18 cellular contexts compared by ENCODE assay signal in the genomic region with DNA sequence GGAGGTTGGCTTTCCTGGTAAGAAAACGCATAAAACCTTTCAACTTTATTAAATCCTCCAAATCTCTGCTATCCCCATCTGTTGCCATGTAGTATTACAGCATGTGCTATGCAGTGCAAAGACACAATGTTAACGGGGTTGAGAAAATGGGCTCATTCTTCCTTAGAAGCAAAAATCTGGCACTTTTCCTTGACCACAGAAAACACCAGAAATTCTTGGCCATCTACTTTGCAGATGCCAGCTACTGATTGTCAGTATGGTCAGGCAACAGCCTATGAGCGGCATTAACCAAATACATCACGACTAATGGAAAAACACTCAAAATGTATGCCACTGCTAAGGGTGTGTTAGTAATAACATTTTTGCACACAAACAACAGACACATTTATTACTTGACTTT.
DNase-seq lines count a peak whose midpoint lies in the region; ATAC-seq and TF ChIP-seq lines count a peak whose summit lies in the region.
"Had no signal": no experiment of that assay in that cellular context is flagged by ENCODE, and none has a peak within 500 bp of the region (broad histone marks: within the 10 kb centered on the region; RNA-seq: fewer than 3 reads in every experiment).

No MANE protein-coding gene starts in this region.

- in situ Hi-C loops in G401 (cut with HindIII; ENCODE audit: low sequenced_read_pairs): no loop called here

- no peaks in the 10 kb centered on the region for H3K79me1 ChIP-seq in trophoblast cell (ENCODE audit: low read length)

- H3K4me2 ChIP-seq in PC-3 (ENCODE audit: low read length) (no peak overlapping the region), trophoblast cell (ENCODE audit: low read length) (no peak overlapping the region)

- H2BK12ac ChIP-seq in trophoblast cell (ENCODE audit: low read length): no peak overlapping the region

- intact Hi-C loops in PC-3 (cut with micrococcal nuclease): no loop called here

- no peak overlapping the region for H2AK5ac ChIP-seq in trophoblast cell (ENCODE audit: low read length)

- H3K14ac ChIP-seq in trophoblast cell (ENCODE audit: low read length): no peak overlapping the region

- no peak overlapping the region for H3K23ac ChIP-seq in trophoblast cell (ENCODE audit: low read length)

- POLR2A ChIA-PET in AG04449 (lab: Yijun Ruan, JAX) (no interaction called here), PC-3 (lab: Charles Lee; ENCODE audit: unreplicated experiment) (no interaction called here)

- 0 out of 2 replicates have a peak, but pooled peaks cover 3% of the 10 kb centered on the region for H3K4me1 ChIP-seq in PC-3 (ENCODE audit: insufficient read depth, low read length)
- H3K4me1 ChIP-seq in trophoblast cell (ENCODE audit: control insufficient read depth in 1 of 2, insufficient read depth in 2 of 2, low read length in 2 of 2): no peaks in the 10 kb centered on the region

- no peak overlapping the region for H2BK5ac ChIP-seq in trophoblast cell (ENCODE audit: low read depth, low read length, poor library complexity)

- no peak for TF ChIP-seq CTCF in AG04449 (IDR thresholded peaks at IDR 0.05; ENCODE audit: insufficient read depth, low read length, missing control alignments)
- TF ChIP-seq CTCF in PC-3 (conservative IDR thresholded peaks at IDR 0.05; ENCODE audit: low read depth, low read length): no peak

- no peak overlapping the region for H4K91ac ChIP-seq in trophoblast cell (ENCODE audit: low read depth, low read length)

- H2BK120ac ChIP-seq in trophoblast cell (ENCODE audit: insufficient read depth, low read length, poor library complexity): no peak overlapping the region

- CTCF ChIA-PET in AG04449 (lab: Yijun Ruan, JAX) (no interaction called here), PC-3 (lab: Charles Lee) (no interaction called here)

- no peaks in the 10 kb centered on the region for H3K9me3 ChIP-seq in PC-3 (ENCODE audit: low read length)
- H3K9me3 ChIP-seq in trophoblast cell (ENCODE audit: insufficient read depth, low read depth, low read length): no peaks in the 10 kb centered on the region

- H3K27me3 ChIP-seq in PC-3 (ENCODE audit: low read length) (peaks cover 6% of the 10 kb centered on the region; the same call in 1 of the 2 replicates), trophoblast cell (ENCODE audit: insufficient read depth, low read length) (no peaks in the 10 kb centered on the region)

- H3F3A ChIP-seq in PC-3 (ENCODE audit: low read length, unreplicated experiment): no peaks in the 10 kb centered on the region

- no peak overlapping the region for H3K18ac ChIP-seq in trophoblast cell (ENCODE audit: low read length)

- H4K8ac ChIP-seq in trophoblast cell (ENCODE audit: low read depth, low read length): no peak overlapping the region

- H3K9me2 ChIP-seq in PC-3 (replicated peaks; ENCODE audit: low read length): no peaks in the 10 kb centered on the region

- H3K9ac ChIP-seq in PC-3 (ENCODE audit: low read length): no peak overlapping the region
- no peak overlapping the region for H3K9ac ChIP-seq in trophoblast cell (ENCODE audit: low read length)

- no peak overlapping the region for H3K4ac ChIP-seq in trophoblast cell (ENCODE audit: low read depth, low read length)

- H3K4me3 ChIP-seq in AG04449 (ENCODE audit: low read depth, low read length) (no peak overlapping the region), PC-3 (ENCODE audit: low read length) (no peak overlapping the region), trophoblast cell (ENCODE audit: low read depth, low read length) (no peak overlapping the region)

- no peaks in the 10 kb centered on the region for H4K20me1 ChIP-seq in PC-3 (ENCODE audit: low read length)

- WGBS in trophoblast cell (ENCODE audit: extremely low coverage, insufficient coverage, insufficient read length): no CpG with 5 or more reads among the region's 4 CpGs

- H3K27ac ChIP-seq in PC-3 (ENCODE audit: low read length) (no peak overlapping the region), trophoblast cell (ENCODE audit: low read depth, low read length) (no peak overlapping the region)
- H3K27ac ChIP-seq: HL-60 had no signal

- BruUV-seq in PC-3 (replicated peaks; lab: Mats Ljungman, UMichigan): no TSS peak

- ATAC-seq in PC-3 (no peak), HG03196 (IDR thresholded peaks at IDR 0.05; ENCODE audit: unreplicated experiment) (no peak)
- ATAC-seq: HCT116, Panc1 had no signal

- no peak overlapping the region for H4K12ac ChIP-seq in trophoblast cell (ENCODE audit: low read depth, low read length)

- H3K36me3 ChIP-seq in PC-3 (ENCODE audit: low read depth, low read length) (no peaks in the 10 kb centered on the region), trophoblast cell (ENCODE audit: control insufficient read depth in 1 of 2, insufficient read depth in 2 of 2, low read length in 2 of 2) (no peaks in the 10 kb centered on the region)

- DNase-seq in AG04449 (ENCODE audit: low read depth, low spot score) (peak; percentile 21), G401 (ENCODE audit: low spot score) (peak; percentile 2), PC-3 (peak; percentile 24), foreskin melanocyte (peak; percentile 16), amniotic stem cell (lab: John Stamatoyannopoulos, UW) (no peak), trophoblast cell (no peak), NAMALWA (ENCODE audit: low spot score) (no peak)
- DNase-seq: 8988T; AML-193; CD4-positive, CD25-positive, alpha-beta regulatory T cell; NCI-H1048; NCI-H2107; NCI-H226; SHP77 had no signal

- no peak overlapping the region for H2AFZ ChIP-seq in PC-3 (ENCODE audit: low read length)
- H2AFZ ChIP-seq in trophoblast cell (ENCODE audit: insufficient read depth, low read length, poor library complexity): no peak overlapping the region

- H3K79me2 ChIP-seq in PC-3 (ENCODE audit: low read length) (no peaks in the 10 kb centered on the region), trophoblast cell (ENCODE audit: control insufficient read depth, insufficient read depth, low read length, poor library complexity) (no peaks in the 10 kb centered on the region)

Comparison
In these comparisons a context has a peak if more than half of its experiments do, and no peak if none do; other contexts are left out.
1. DNase-seq: peak in AG04449 (single experiment), G401 (single experiment), PC-3 (single experiment) and foreskin melanocyte (single experiment); none in amniotic stem cell (single experiment), trophoblast cell (0 of 2) and NAMALWA (single experiment).